Comparison of ENCODE assay signal across 13 cellular contexts in the genomic region with DNA sequence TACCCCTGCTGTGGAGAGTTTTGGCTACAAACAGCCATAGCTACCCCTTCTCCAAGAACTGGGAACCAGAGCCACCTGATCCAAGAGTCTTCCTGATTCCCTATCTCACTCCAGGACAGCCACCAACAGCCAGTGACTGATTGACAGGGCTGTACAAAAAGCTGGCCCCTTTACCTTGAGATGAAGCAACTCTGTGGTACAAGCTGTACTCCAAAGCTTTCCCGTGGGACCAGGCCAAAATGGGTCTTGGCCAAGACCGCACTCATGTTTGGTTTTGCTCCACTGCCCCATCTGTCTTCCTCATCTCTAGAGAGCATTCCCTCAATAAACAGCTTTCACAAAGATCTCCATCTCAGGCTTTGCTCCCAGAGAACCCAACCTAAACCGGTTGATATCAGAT. TPM values are rescaled to one million over a fixed set of nuclear protein-coding genes. Genes with fewer than 3 reads are reported as not detected.
DNase-seq lines count a peak whose midpoint lies in the region; ATAC-seq and TF ChIP-seq lines count a peak whose summit lies in the region.
"Had no signal": no experiment of that assay in that cellular context is flagged by ENCODE, and none has a peak within 500 bp of the region (broad histone marks: within the 10 kb centered on the region; RNA-seq: fewer than 3 reads in every experiment).

No MANE protein-coding gene starts in this region.

- H3K9me3 Mint-ChIP-seq in T-cell (no peaks in the 10 kb centered on the region), osteocyte (ENCODE audit: unreplicated experiment) (no peaks in the 10 kb centered on the region)
- H3K9me3 Mint-ChIP-seq in activated CD8-positive, alpha-beta T cell treated with anti-CD3 and anti-CD28 coated beads, Interleukin-2, amount 10 ng/mL, durations not matched to agents 7 days and 5 days (ENCODE audit: insufficient read depth): no peaks in the 10 kb centered on the region

- H3K9ac ChIP-seq in stomach smooth muscle (ENCODE audit: low read length in 2 of 2): no peak overlapping the region

- TF ChIP-seq CTCF in left ventricle myocardium inferior (IDR thresholded peaks at IDR 0.05; ENCODE audit: borderline replicate concordance) (no peak), osteocyte (IDR thresholded peaks at IDR 0.05) (no peak)

- POLR2A ChIA-PET in T-cell (lab: Charles Lee): no interaction called here
- POLR2A ChIA-PET in activated CD8-positive, alpha-beta T cell treated with anti-CD3 and anti-CD28 coated beads, Interleukin-2, amount 10 ng/mL, durations not matched to agents 7 days and 5 days (lab: Charles Lee): interaction anchor here (1.5 to 7.8 kb wide), 3 partner anchors 60 to 75 kb away, joined by 3 to 61 read pairs (median 8); no protein-coding TSS in a partner anchor

- H3K27me3 ChIP-seq in left ventricle myocardium inferior (ENCODE audit: low read depth) (no peaks in the 10 kb centered on the region), stomach smooth muscle (ENCODE audit: control insufficient read depth in 1 of 2, insufficient read depth in 2 of 2, low read length in 2 of 2) (no peaks in the 10 kb centered on the region)
- H3K27me3 ChIP-seq: spleen had no signal

- H3K27me3 Mint-ChIP-seq in T-cell (no peaks in the 10 kb centered on the region), osteocyte (ENCODE audit: unreplicated experiment) (peaks cover 24% of the 10 kb centered on the region)
- H3K27me3 Mint-ChIP-seq in activated CD8-positive, alpha-beta T cell treated with anti-CD3 and anti-CD28 coated beads, Interleukin-2, amount 10 ng/mL, durations not matched to agents 7 days and 5 days (ENCODE audit: low read depth): no peaks in the 10 kb centered on the region

- peak overlapping the region; percentile 26 to 88 for H3K27ac Mint-ChIP-seq in T-cell
- H3K27ac Mint-ChIP-seq in activated CD8-positive, alpha-beta T cell treated with anti-CD3 and anti-CD28 coated beads, Interleukin-2, amount 10 ng/mL, durations not matched to agents 7 days and 5 days: no peak overlapping the region
- no peak overlapping the region for H3K27ac Mint-ChIP-seq in osteocyte (ENCODE audit: unreplicated experiment)

- DNase-seq in DMS 273 (lab: John Stamatoyannopoulos, UW; ENCODE audit: unreplicated experiment) (peak; percentile 94), T-cell (no peak), left ventricle myocardium inferior (peak; percentile 83), NCI-H2029 treated with DMSO at 0.1 percent for 48 hours (lab: John Stamatoyannopoulos, UW) (no peak), osteocyte (ENCODE audit: extremely low spot score, unreplicated experiment) (no peak)
- DNase-seq in activated CD8-positive, alpha-beta T cell treated with anti-CD3 and anti-CD28 coated beads, Interleukin-2, amount 10 ng/mL, durations not matched to agents 7 days and 5 days: no peak
- DNase-seq: effector memory CD4-positive, alpha-beta T cell; IMR-90; NCI-H2081; spleen; stimulated activated CD8-positive, alpha-beta memory T cell treated with anti-CD3 and anti-CD28 coated beads, Interleukin-4, amount 100 ng/mL, for 48 hours had no signal

- intact Hi-C loops in left ventricle myocardium inferior (cut with micrococcal nuclease): no loop called here

- H3K27ac ChIP-seq in left ventricle myocardium inferior (replicated peaks) (peak overlapping the region; percentile 79), stomach smooth muscle (ENCODE audit: low read length) (peak overlapping the region; percentile 62)
- H3K27ac ChIP-seq: spleen had no signal

- H3K4me3 ChIP-seq in left ventricle myocardium inferior (no peak overlapping the region), stomach smooth muscle (ENCODE audit: low read length in 2 of 2) (no peak overlapping the region)
- H3K4me3 ChIP-seq: spleen had no signal

- H3K4me1 Mint-ChIP-seq in T-cell (peaks cover 90 to 95% (median 93%) of the 10 kb centered on the region in 3 donors), osteocyte (ENCODE audit: unreplicated experiment) (no peaks in the 10 kb centered on the region)
- peaks cover 91% of the 10 kb centered on the region for H3K4me1 Mint-ChIP-seq in activated CD8-positive, alpha-beta T cell treated with anti-CD3 and anti-CD28 coated beads, Interleukin-2, amount 10 ng/mL, durations not matched to agents 7 days and 5 days (ENCODE audit: low read depth)

- no peaks in the 10 kb centered on the region for H3K36me3 ChIP-seq in left ventricle myocardium inferior
- H3K36me3 ChIP-seq in stomach smooth muscle (ENCODE audit: control insufficient read depth in 2 of 2, insufficient read depth in 2 of 2, low read length in 2 of 2): no peaks in the 10 kb centered on the region
- H3K36me3 ChIP-seq: spleen had no signal

- H3K4me1 ChIP-seq in left ventricle myocardium inferior (peaks cover 35% of the 10 kb centered on the region), stomach smooth muscle (ENCODE audit: control insufficient read depth, insufficient read depth, low read length) (peaks cover 21% of the 10 kb centered on the region)

- H3K9me3 ChIP-seq in left ventricle myocardium inferior (replicated peaks) (no peaks in the 10 kb centered on the region), stomach smooth muscle (ENCODE audit: control insufficient read depth in 2 of 2, low read length in 2 of 2) (no peaks in the 10 kb centered on the region)
- H3K9me3 ChIP-seq: spleen had no signal

- CTCF ChIA-PET in T-cell (lab: Charles Lee): interaction anchor here in 1 of 2 donors (0.5 kb wide), 1 partner anchor 13 kb away, joined by 3 read pairs; no protein-coding TSS in a partner anchor
- CTCF ChIA-PET in activated CD8-positive, alpha-beta T cell treated with anti-CD3 and anti-CD28 coated beads, Interleukin-2, amount 10 ng/mL, durations not matched to agents 7 days and 5 days (lab: Charles Lee): interaction anchor here (0.9 to 1.3 kb wide), 3 partner anchors 14 to 75 kb away, joined by 3 read pairs; no protein-coding TSS in a partner anchor

- no peak for ATAC-seq in T-cell (replicated peaks in 1 of 4)
- no peak for ATAC-seq in activated CD8-positive, alpha-beta T cell treated with anti-CD3 and anti-CD28 coated beads, Interleukin-2, amount 10 ng/mL, durations not matched to agents 7 days and 5 days
- ATAC-seq: HCT116 had no signal

- H3K4me3 Mint-ChIP-seq in T-cell (peak overlapping the region in 1 of 3 donors; percentile 36), osteocyte (ENCODE audit: unreplicated experiment) (no peak overlapping the region)
- H3K4me3 Mint-ChIP-seq in activated CD8-positive, alpha-beta T cell treated with anti-CD3 and anti-CD28 coated beads, Interleukin-2, amount 10 ng/mL, durations not matched to agents 7 days and 5 days: no peak overlapping the region

- H3K36me3 Mint-ChIP-seq in T-cell: peaks cover 30% of the 10 kb centered on the region
- H3K36me3 Mint-ChIP-seq in activated CD8-positive, alpha-beta T cell treated with anti-CD3 and anti-CD28 coated beads, Interleukin-2, amount 10 ng/mL, durations not matched to agents 7 days and 5 days (ENCODE audit: low read depth): peaks cover 87% of the 10 kb centered on the region
- H3K36me3 Mint-ChIP-seq in osteocyte (ENCODE audit: unreplicated experiment): no peaks in the 10 kb centered on the region

RNA-seq across cellular contexts. Expression of a gene that starts 43.6 kb away (rescaled TPM):
- 10 to 100 TPM; 50.7 to 66.5 (median 61.9) TPM for total RNA-seq in T-cell
- 4.8 TPM for total RNA-seq in left ventricle myocardium inferior
- 100 to 1,000 TPM; 150 to 165 TPM for total RNA-seq in activated CD8-positive, alpha-beta T cell treated with anti-CD3 and anti-CD28 coated beads, Interleukin-2, amount 10 ng/mL, durations not matched to agents 7 days and 5 days
- total RNA-seq in osteocyte: 0.73 and 0.99 TPM in 2 replicates

RNA-seq across cellular contexts. Expression of a gene that starts 55.6 kb away (rescaled TPM):
- 1 to 10 TPM in 4 of 5 donors, under 1 TPM in 1; 0.99 to 3.0 (median 1.7) TPM for total RNA-seq in T-cell
- not detected for total RNA-seq in left ventricle myocardium inferior
- 1 to 10 TPM; 8.7 to 9.1 TPM for total RNA-seq in activated CD8-positive, alpha-beta T cell treated with anti-CD3 and anti-CD28 coated beads, Interleukin-2, amount 10 ng/mL, durations not matched to agents 7 days and 5 days
- 0.13 TPM in 2 replicates for total RNA-seq in osteocyte
- total RNA-seq: IMR-90 had no signal

Comparison
In these comparisons a context has a peak if more than half of its experiments do, and no peak if none do; other contexts are left out.
1. DNase-seq: peak in DMS 273 (single experiment) and left ventricle myocardium inferior (single experiment); none in T-cell (0 of 34), NCI-H2029 treated with DMSO at 0.1 percent for 48 hours (single experiment), activated CD8-positive, alpha-beta T cell treated with anti-CD3 and anti-CD28 coated beads, Interleukin-2, amount 10 ng/mL, durations not matched to agents 7 days and 5 days (single experiment) and osteocyte (single experiment).
2. H3K27ac Mint-ChIP-seq: peak in T-cell (2 of 2); none in activated CD8-positive, alpha-beta T cell treated with anti-CD3 and anti-CD28 coated beads, Interleukin-2, amount 10 ng/mL, durations not matched to agents 7 days and 5 days (single experiment) and osteocyte (single experiment).